ENCODE assay signal across 1 cellular context in genomic region chr7:65981965-65982792, GRCh38.
A peak's percentile ranks its signal among the peaks of the same experiment; 100 is the strongest.
TF ChIP-seq lines count a peak whose summit lies in the region.

Gene GUSB, minus strand, starts transcription at chr7:65982213. Its CDS starts 30 bp downstream, at chr7:65982183.

TF ChIP-seq in HepG2, 621 proteins besides CTCF, POLR2A, EP300 and RAD21 (continued from another document and continues in another):
- TF ChIP-seq GMEB1 (CRISPR knock-in tag; IDR thresholded peaks at IDR 0.05; ENCODE audit: borderline replicate concordance) (peak; percentile 97), ZNF343 (CRISPR knock-in tag; IDR thresholded peaks at IDR 0.05) (peak; percentile 57; the same call in 1 of the 2 replicates), SOX6 (IDR thresholded peaks at IDR 0.05) (no peak), SOX6 (CRISPR knock-in tag; IDR thresholded peaks at IDR 0.05) (no peak; the same call in none of the 2 replicates), PHF5A (CRISPR knock-in tag; IDR thresholded peaks at IDR 0.05; ENCODE audit: low read depth, unreplicated experiment) (peak; percentile 23), ARNT2 (CRISPR knock-in tag; IDR thresholded peaks at IDR 0.05; ENCODE audit: low read depth) (peak; percentile 92), ATF6 (CRISPR knock-in tag; conservative IDR thresholded peaks at IDR 0.05) (0 out of 2 replicates have a peak, but pooled peaks have one; percentile 35), ARID2 (CRISPR knock-in tag; IDR thresholded peaks at IDR 0.05; ENCODE audit: borderline replicate concordance) (peak; percentile 89), TSC22D2 (CRISPR knock-in tag; IDR thresholded peaks at IDR 0.05; ENCODE audit: borderline replicate concordance) (peak; percentile 91), ZNF619 (CRISPR knock-in tag; IDR thresholded peaks at IDR 0.05) (peak; percentile 74; the same call in 1 of the 2 replicates), SP4 (CRISPR knock-in tag; IDR thresholded peaks at IDR 0.05) (peak; percentile 89), ZNF644 (CRISPR knock-in tag; IDR thresholded peaks at IDR 0.05; ENCODE audit: low read depth) (0 out of 2 replicates have a peak, but pooled peaks have one; percentile 18), CSRNP2 (CRISPR knock-in tag; conservative IDR thresholded peaks at IDR 0.05; ENCODE audit: low read depth) (no peak), RFX1 (IDR thresholded peaks at IDR 0.05) (no peak), HNRNPLL (IDR thresholded peaks at IDR 0.05; ENCODE audit: low read depth, low read length, poor library complexity, severe bottlenecking) (peak; percentile 73), PHB2 (IDR thresholded peaks at IDR 0.05; ENCODE audit: partially characterized antibody) (no peak), ZNF121 (CRISPR knock-in tag; IDR thresholded peaks at IDR 0.05) (peak; percentile 74), MED8 (CRISPR knock-in tag; IDR thresholded peaks at IDR 0.05; ENCODE audit: insufficient replicate concordance) (peak; percentile 78), MED13 (CRISPR knock-in tag; IDR thresholded peaks at IDR 0.05) (peak; percentile 85; the same call in 1 of the 2 replicates), REXO4 (CRISPR knock-in tag; IDR thresholded peaks at IDR 0.05; ENCODE audit: borderline replicate concordance) (peak; percentile 49; the same call in 1 of the 2 replicates), CC2D1A (CRISPR knock-in tag; IDR thresholded peaks at IDR 0.05) (peak; percentile 87; the same call in 1 of the 2 replicates), ZFP1 (CRISPR knock-in tag; IDR thresholded peaks at IDR 0.05) (peak; percentile 87), HMGXB4 (CRISPR knock-in tag; IDR thresholded peaks at IDR 0.05; ENCODE audit: borderline replicate concordance in 1 of 2, low read depth in 1 of 2) (peak; percentile 80 to 81; a peak in 3 of 4 replicates), SMAD1 (CRISPR knock-in tag; IDR thresholded peaks at IDR 0.05; ENCODE audit: borderline replicate concordance, low read depth) (peak; percentile 75; the same call in 1 of the 2 replicates), BCLAF1 (IDR thresholded peaks at IDR 0.05) (no peak), ZNF263 (CRISPR knock-in tag; IDR thresholded peaks at IDR 0.05) (peak; percentile 59; the same call in 1 of the 2 replicates), SOX13 (IDR thresholded peaks at IDR 0.05) (no peak), SOX13 (CRISPR knock-in tag; conservative IDR thresholded peaks at IDR 0.05 in 1 of 2, IDR thresholded peaks at IDR 0.05 in 1 of 2) (peak in 1 of 2 experiments; percentile 53; a peak in 2 of 4 replicates), SKI (IDR thresholded peaks at IDR 0.05; ENCODE audit: partially characterized antibody) (peak; percentile 17), KLF15 (CRISPR knock-in tag; IDR thresholded peaks at IDR 0.05; ENCODE audit: borderline replicate concordance) (peak; percentile 97), ZNF776 (CRISPR knock-in tag; IDR thresholded peaks at IDR 0.05) (peak; percentile 82; the same call in 1 of the 2 replicates), ZNF34 (CRISPR knock-in tag; IDR thresholded peaks at IDR 0.05; ENCODE audit: borderline replicate concordance) (peak; percentile 86; the same call in 1 of the 2 replicates), ZNF142 (CRISPR knock-in tag; IDR thresholded peaks at IDR 0.05) (peak; percentile 83), ZNF713 (CRISPR knock-in tag; IDR thresholded peaks at IDR 0.05) (0 out of 2 replicates have a peak, but pooled peaks have one; percentile 67), ZNF883 (CRISPR knock-in tag; IDR thresholded peaks at IDR 0.05; ENCODE audit: not compliant biosample characterization) (peak; percentile 87), KDM1A (CRISPR knock-in tag; IDR thresholded peaks at IDR 0.05) (peak; percentile 50; the same call in 1 of the 2 replicates), FOXP1 (IDR thresholded peaks at IDR 0.05) (no peak), FOXP1 (CRISPR knock-in tag; IDR thresholded peaks at IDR 0.05) (peak; percentile 38), PPARG (CRISPR knock-in tag; conservative IDR thresholded peaks at IDR 0.05) (peak; percentile 84), YEATS4 (CRISPR knock-in tag; IDR thresholded peaks at IDR 0.05; ENCODE audit: borderline replicate concordance) (peak; percentile 92), HNF1A (IDR thresholded peaks at IDR 0.05; ENCODE audit: low read depth) (no peak), HNF1A (CRISPR knock-in tag; IDR thresholded peaks at IDR 0.05; ENCODE audit: borderline replicate concordance) (peak; percentile 75; the same call in 1 of the 2 replicates), RAD51 (IDR thresholded peaks at IDR 0.05; ENCODE audit: borderline replicate concordance) (no peak), ZNF777 (CRISPR knock-in tag; IDR thresholded peaks at IDR 0.05) (peak; percentile 94)
